In genomic region chr6:106534564-106534982, GRCh38 we compare ENCODE assay signal across 14 cellular contexts.
DNase-seq lines count a peak whose midpoint lies in the region; ATAC-seq lines count a peak whose summit lies in the region.
"Had no signal": no experiment of that assay in that cellular context is flagged by ENCODE, and none has a peak within 500 bp of the region (broad histone marks: within the 10 kb centered on the region; RNA-seq: fewer than 3 reads in every experiment).

No MANE protein-coding gene starts in this region.

- peak; percentile 49 for ATAC-seq in effector memory CD8-positive, alpha-beta T cell (replicated peaks)
- ATAC-seq in stimulated activated naive CD8-positive, alpha-beta T cell treated with anti-CD3 and anti-CD28 coated beads, Interleukin-15, Interleukin-2, amounts not matched to agents 100 U/mL and 50 U/mL, for 24 hours: peak; percentile 82
- no peak for ATAC-seq in HG03439 (IDR thresholded peaks at IDR 0.05; ENCODE audit: unreplicated experiment)
- ATAC-seq: Right ventricle myocardium inferior, WTC11 had no signal

- peak overlapping the region; percentile 52 for H3K4me3 Mint-ChIP-seq in activated T-cell treated with anti-CD3 and anti-CD28 coated beads, Interleukin-2, amount 50 U/mL, for 24 hours
- H3K4me3 Mint-ChIP-seq in effector memory CD8-positive, alpha-beta T cell: peak overlapping the region in 1 of 2 donors; percentile 11
- H3K4me3 Mint-ChIP-seq: WTC11 had no signal

- peak overlapping the region; percentile 94 for H3K27ac Mint-ChIP-seq in activated T-cell treated with anti-CD3 and anti-CD28 coated beads, Interleukin-2, amount 50 U/mL, for 24 hours
- peak overlapping the region; percentile 77 to 78 for H3K27ac Mint-ChIP-seq in effector memory CD8-positive, alpha-beta T cell
- H3K27ac Mint-ChIP-seq: WTC11 had no signal

- peak; percentile 66 for DNase-seq in activated T-cell treated with anti-CD3 and anti-CD28 coated beads, Interleukin-2, amount 50 U/mL, for 24 hours
- no peak for DNase-seq in activated T-cell treated with anti-CD3 and anti-CD28 coated beads, Interleukin-2, amount 50 U/mL, for 1 hour
- peak; percentile 62 to 74 for DNase-seq in activated CD4-positive, alpha-beta T cell treated with anti-CD3 and anti-CD28 coated beads, Interleukin-2, amount 50 U/mL, for 48 hours
- no peak for DNase-seq in effector memory CD8-positive, alpha-beta T cell
- peak; percentile 61 for DNase-seq in stimulated activated naive CD8-positive, alpha-beta T cell treated with anti-CD3 and anti-CD28 coated beads, Interleukin-15, Interleukin-2, amounts not matched to agents 100 U/mL and 50 U/mL, for 24 hours
- DNase-seq in ACHN (no peak), NCI-H1092 treated with DMSO at 0.1 percent for 48 hours (lab: John Stamatoyannopoulos, UW) (no peak)
- DNase-seq: DMS153, KBM-7, NCI-H226, sigmoid colon had no signal

- H3K9me3 Mint-ChIP-seq in activated T-cell treated with anti-CD3 and anti-CD28 coated beads, Interleukin-2, amount 50 U/mL, for 24 hours: no peaks in the 10 kb centered on the region
- no peaks in the 10 kb centered on the region for H3K9me3 Mint-ChIP-seq in effector memory CD8-positive, alpha-beta T cell
- H3K9me3 Mint-ChIP-seq: WTC11 had no signal

- H3K27me3 Mint-ChIP-seq in activated T-cell treated with anti-CD3 and anti-CD28 coated beads, Interleukin-2, amount 50 U/mL, for 24 hours: no peaks in the 10 kb centered on the region
- no peaks in the 10 kb centered on the region for H3K27me3 Mint-ChIP-seq in effector memory CD8-positive, alpha-beta T cell

- peaks cover 86% of the 10 kb centered on the region for H3K4me1 Mint-ChIP-seq in activated T-cell treated with anti-CD3 and anti-CD28 coated beads, Interleukin-2, amount 50 U/mL, for 24 hours (ENCODE audit: low read depth)
- peaks cover 46 to 82% of the 10 kb centered on the region in 2 donors for H3K4me1 Mint-ChIP-seq in effector memory CD8-positive, alpha-beta T cell (ENCODE audit: low read depth in 2 of 2)

- in situ Hi-C loops in ACHN (cut with HindIII; ENCODE audit: low pct_ligation_motif_present, low pct_unique_long_range_greater_than_20kb, low sequenced_read_pairs): no loop called here

- peaks cover 86% of the 10 kb centered on the region for H3K36me3 Mint-ChIP-seq in activated T-cell treated with anti-CD3 and anti-CD28 coated beads, Interleukin-2, amount 50 U/mL, for 24 hours (ENCODE audit: low read depth)
- peaks cover 65% of the 10 kb centered on the region for H3K36me3 Mint-ChIP-seq in effector memory CD8-positive, alpha-beta T cell (ENCODE audit: insufficient read depth)
- H3K36me3 Mint-ChIP-seq: WTC11 had no signal

Comparison
In these comparisons a context has a peak if more than half of its experiments do, and no peak if none do; other contexts are left out.
1. DNase-seq: peak in activated T-cell treated with anti-CD3 and anti-CD28 coated beads, Interleukin-2, amount 50 U/mL, for 24 hours (single experiment), activated CD4-positive, alpha-beta T cell treated with anti-CD3 and anti-CD28 coated beads, Interleukin-2, amount 50 U/mL, for 48 hours (2 of 2) and stimulated activated naive CD8-positive, alpha-beta T cell treated with anti-CD3 and anti-CD28 coated beads, Interleukin-15, Interleukin-2, amounts not matched to agents 100 U/mL and 50 U/mL, for 24 hours (single experiment); none in activated T-cell treated with anti-CD3 and anti-CD28 coated beads, Interleukin-2, amount 50 U/mL, for 1 hour (single experiment), effector memory CD8-positive, alpha-beta T cell (0 of 3), ACHN (single experiment) and NCI-H1092 treated with DMSO at 0.1 percent for 48 hours (single experiment).